Comparison of ENCODE assay signal across 20 cellular contexts in genomic region chr13:51501096-51501495, GRCh38.
"Had no signal": no experiment of that assay in that cellular context is flagged by ENCODE, and none has a peak within 500 bp of the region (broad histone marks: within the 10 kb centered on the region; RNA-seq: fewer than 3 reads in every experiment).

No MANE protein-coding gene starts in this region.

- H3K27ac Mint-ChIP-seq: activated CD4-positive, alpha-beta T cell treated with anti-CD3 and anti-CD28 coated beads, Interleukin-2, amount 10 ng/mL, durations not matched to agents 7 days and 5 days had no signal

- ATAC-seq: naive thymus-derived CD4-positive, alpha-beta T cell had no signal

- H3K9me3 ChIP-seq: heart right ventricle, neutrophil, sigmoid colon, tibial nerve had no signal

- H3K4me3 ChIP-seq: adrenal gland, heart right ventricle, sigmoid colon, tibial nerve had no signal

- H3K9ac ChIP-seq: parathyroid adenoma had no signal

- H3K36me3 Mint-ChIP-seq: activated naive CD4-positive, alpha-beta T cell treated with anti-CD3 and anti-CD28 coated beads, Interleukin-2, amount 50 U/mL, for 72 hours had no signal

- H3K9me3 Mint-ChIP-seq: activated CD4-positive, alpha-beta T cell treated with anti-CD3 and anti-CD28 coated beads, Interleukin-2, amount 10 ng/mL, durations not matched to agents 7 days and 5 days had no signal

- H3K27ac ChIP-seq: adrenal gland, heart right ventricle, parathyroid adenoma, sigmoid colon, tibial nerve had no signal

- H2AFZ ChIP-seq: parathyroid adenoma had no signal

- H3K79me2 ChIP-seq: parathyroid adenoma had no signal

- H3K4me3 Mint-ChIP-seq: activated CD4-positive, alpha-beta T cell treated with anti-CD3 and anti-CD28 coated beads, Interleukin-2, amount 10 ng/mL, durations not matched to agents 7 days and 5 days; naive thymus-derived CD4-positive, alpha-beta T cell had no signal

- DNase-seq: activated CD4-positive, alpha-beta T cell treated with anti-CD3 and anti-CD28 coated beads, Interleukin-2, amount 10 ng/mL, durations not matched to agents 7 days and 5 days; activated CD8-positive, alpha-beta memory T cell treated with anti-CD3 and anti-CD28 coated beads, Interleukin-2, amount 50 U/mL, for 48 hours; activated gamma-delta T cell treated with Interleukin-2 at 50 U/mL for 16 hours; activated T-cell treated with anti-CD3 and anti-CD28 coated beads, Interleukin-2, amount 50 U/mL, for 72 hours; caudate nucleus; erythroblast; heart right ventricle; kidney glomerular epithelial cell; naive thymus-derived CD4-positive, alpha-beta T cell; sigmoid colon; stimulated activated CD4-positive, alpha-beta T cell treated with anti-CD3 and anti-CD28 coated beads, Interleukin-4, amount 100 ng/mL, for 24 hours; stimulated activated naive CD4-positive, alpha-beta T cell treated with Interleukin-2 at 50 U/mL for 16 hours; substantia nigra; T-helper 1 cell; T-helper 9 cell had no signal

- H3K4me1 ChIP-seq: parathyroid adenoma, sigmoid colon, tibial nerve had no signal

- H3K27me3 ChIP-seq: adrenal gland, neutrophil, sigmoid colon, tibial nerve had no signal

- H3K36me3 ChIP-seq: adrenal gland, heart right ventricle, neutrophil, sigmoid colon, tibial nerve had no signal
